In genomic region chr19:18104793-18105131, GRCh38 we compare ENCODE assay signal across 8 cellular contexts. TPM values are rescaled to one million over a fixed set of nuclear protein-coding genes. Genes with fewer than 3 reads are reported as not detected.
A peak's percentile ranks its signal among the peaks of the same experiment; 100 is the strongest.
DNase-seq lines count a peak whose midpoint lies in the region; ATAC-seq and TF ChIP-seq lines count a peak whose summit lies in the region.

No MANE protein-coding gene starts in this region.

- no peaks in the 10 kb centered on the region for H3K79me2 ChIP-seq in HCT116 (ENCODE audit: insufficient read depth, low read length)

- H3K27ac Mint-ChIP-seq in WTC11 (peak overlapping the region; percentile 78; the same call in 1 of the 2 replicates), glutamatergic neuron (ENCODE audit: unreplicated experiment) (peak overlapping the region; percentile 64)

- RAD21 ChIA-PET in HCT116 (lab: Charles Lee; ENCODE audit: low non-redundant PET in 1 of 2, low total read pairs in 2 of 2, uncharacterized antibody in 2 of 2, unreplicated experiment in 2 of 2) = no interaction called here

- H3K9me2 ChIP-seq in HCT116 (ENCODE audit: insufficient read depth) = no peaks in the 10 kb centered on the region

- TF ChIP-seq POLR2A in HCT116 (IDR thresholded peaks at IDR 0.05; ENCODE audit: borderline replicate concordance, extremely low read depth, insufficient read depth, insufficient read length) = no peak

- intact Hi-C loops in HCT116 (cut with micrococcal nuclease) = no loop called here

- H3K27ac ChIP-seq in HCT116 (ENCODE audit: low read depth, low read length) (no peak overlapping the region; the same call in 1 of the 2 replicates), skin epidermis (peak overlapping the region in 16 of 21 experiments; percentile 19 to 76 (median 68))

- H3K4me3 ChIP-seq in HCT116 (replicated peaks in 1 of 2; ENCODE audit: low read depth in 1 of 2, low read length in 2 of 2) = peak overlapping the region; percentile 30 to 49
- H3K4me3 ChIP-seq in skin epidermis = peak overlapping the region; percentile 11 to 37 (median 27)

- POLR2A ChIA-PET in HCT116 (lab: Charles Lee) (no interaction called here), WTC11 (lab: Charles Lee) (interaction anchor here (1.0 to 1.1 kb wide), 2 partner anchors 8 to 177 kb away, joined by 4 to 5 read pairs; partner anchors contain the start of gene JUND)

- no TSS peak for BruUV-seq in HCT116 (replicated peaks; lab: Mats Ljungman, UMichigan)

- H3K9me3 Mint-ChIP-seq in WTC11 (no peaks in the 10 kb centered on the region), glutamatergic neuron (ENCODE audit: unreplicated experiment) (peaks cover 7% of the 10 kb centered on the region)

- TF ChIP-seq CTCF in HCT116 (IDR thresholded peaks at IDR 0.05 in 2 of 3, conservative IDR thresholded peaks at IDR 0.05 in 1 of 3; ENCODE audit: borderline replicate concordance in 1 of 3, insufficient read depth in 1 of 3, low read depth in 2 of 3, low read length in 2 of 3) (no peak), WTC11 (IDR thresholded peaks at IDR 0.05) (no peak), glutamatergic neuron (IDR thresholded peaks at IDR 0.05; ENCODE audit: partially characterized antibody, unreplicated experiment) (no peak)

- H3K27me3 ChIP-seq in HCT116 (ENCODE audit: insufficient read depth, low read length) = no peaks in the 10 kb centered on the region

- TF ChIP-seq RAD21 in HCT116 (IDR thresholded peaks at IDR 0.05; ENCODE audit: low read depth) = no peak

- ATAC-seq in HCT116 (no peak), WTC11 (no peak; the same call in 1 of the 2 replicates), HG02852 (IDR thresholded peaks at IDR 0.05; ENCODE audit: unreplicated experiment) (no peak), HG03457 (IDR thresholded peaks at IDR 0.05; ENCODE audit: unreplicated experiment) (no peak), GM18520 (IDR thresholded peaks at IDR 0.05; ENCODE audit: unreplicated experiment) (no peak)

- peaks cover 27% of the 10 kb centered on the region for H3K27me3 Mint-ChIP-seq in WTC11 (ENCODE audit: low read depth)
- H3K27me3 Mint-ChIP-seq in glutamatergic neuron (ENCODE audit: unreplicated experiment) = peaks cover 5% of the 10 kb centered on the region

- H3K4me1 ChIP-seq in HCT116 (ENCODE audit: control insufficient read depth in 1 of 2, insufficient read depth in 2 of 2, low read length in 2 of 2) = peaks cover 13 to 22% of the 10 kb centered on the region in 2 experiments

- no peaks in the 10 kb centered on the region for H3K9me3 ChIP-seq in HCT116 (ENCODE audit: control insufficient read depth in 1 of 2, insufficient read depth in 1 of 2, low read depth in 1 of 2, low read length in 2 of 2)

- no peaks in the 10 kb centered on the region for H4K20me1 ChIP-seq in HCT116 (ENCODE audit: insufficient read depth)

- H3K4me2 ChIP-seq in HCT116 (ENCODE audit: low read length) = peak overlapping the region; percentile 74

- H3K36me3 ChIP-seq in HCT116 (ENCODE audit: control insufficient read depth in 1 of 2, insufficient read depth in 2 of 2, low read length in 2 of 2) = no peaks in the 10 kb centered on the region

- H3K4me1 Mint-ChIP-seq in WTC11 (peaks cover 25% of the 10 kb centered on the region), glutamatergic neuron (ENCODE audit: low read depth, unreplicated experiment) (peaks cover 7% of the 10 kb centered on the region)

- CTCF ChIA-PET in HCT116 (lab: Charles Lee) = no interaction called here
- CTCF ChIA-PET in WTC11 (lab: Charles Lee) = interaction anchor here (0.9 to 1.4 kb wide), 5 partner anchors 9 to 172 kb away, joined by 3 to 29 read pairs (median 3); partner anchors contain the start of gene CCDC124

- H3K36me3 Mint-ChIP-seq in WTC11 (no peaks in the 10 kb centered on the region), glutamatergic neuron (ENCODE audit: unreplicated experiment) (no peaks in the 10 kb centered on the region)

- no peak for DNase-seq in HCT116 (ENCODE audit: low read depth, low spot score)
- no peak for DNase-seq in WTC11 (ENCODE audit: low spot score)
- DNase-seq in glutamatergic neuron = no peak
- no peak for DNase-seq in DMS153 (lab: John Stamatoyannopoulos, UW)

- no peak overlapping the region for H2AFZ ChIP-seq in HCT116 (ENCODE audit: low read depth, low read length, poor library complexity, severe bottlenecking)

- H3K9ac ChIP-seq in HCT116 (ENCODE audit: low read length) = peak overlapping the region; percentile 35; the same call in 1 of the 2 replicates

- H3K4me3 Mint-ChIP-seq in WTC11 (peak overlapping the region; percentile 69), glutamatergic neuron (ENCODE audit: unreplicated experiment) (peak overlapping the region; percentile 65)

TF ChIP-seq in HCT116, 20 proteins besides CTCF, POLR2A, EP300 and RAD21 (continues in another document):
- TF ChIP-seq ZFX (IDR thresholded peaks at IDR 0.05) = no peak
- no peak for TF ChIP-seq SRF (IDR thresholded peaks at IDR 0.05; ENCODE audit: low read depth)
- no peak for TF ChIP-seq YY1 (IDR thresholded peaks at IDR 0.05; ENCODE audit: extremely low read depth, insufficient replicate concordance, low read depth, low read length)
- no peak for TF ChIP-seq ZBTB33 (IDR thresholded peaks at IDR 0.05; ENCODE audit: extremely low read depth, insufficient replicate concordance, low read length)
- TF ChIP-seq ATF3 (IDR thresholded peaks at IDR 0.05) = no peak
- no peak for TF ChIP-seq JUND (IDR thresholded peaks at IDR 0.05)
- no peak for TF ChIP-seq CBX3 (IDR thresholded peaks at IDR 0.05; ENCODE audit: low read depth)
- TF ChIP-seq MAX (IDR thresholded peaks at IDR 0.05) = no peak
- TF ChIP-seq SIN3A (IDR thresholded peaks at IDR 0.05; ENCODE audit: low read depth) = no peak

TF ChIP-seq in WTC11, 78 proteins besides CTCF, POLR2A, EP300 and RAD21:
- TF ChIP-seq ETV6 (CRISPR knock-in tag; IDR thresholded peaks at IDR 0.05) (no peak), IRF1 (CRISPR knock-in tag; IDR thresholded peaks at IDR 0.05) (no peak), ZNF232 (CRISPR knock-in tag; IDR thresholded peaks at IDR 0.05) (no peak), FOXP4 (CRISPR knock-in tag; IDR thresholded peaks at IDR 0.05) (no peak), E2F1 (CRISPR knock-in tag; IDR thresholded peaks at IDR 0.05) (no peak)

RNA-seq across cellular contexts. Expression of gene MAST3, which starts 7.2 kb away (rescaled TPM):
- total RNA-seq in HCT116 (2021; ENCODE audit: unreplicated experiment) = 14.2 TPM
- 7.0 and 7.2 TPM in 2 replicates for polyA plus RNA-seq in HCT116 (2012)
- 10.8 to 11.5 TPM (median 11.2 TPM) in 3 replicates for total RNA-seq in WTC11 (2021)
- 16.6 TPM for total RNA-seq in glutamatergic neuron (ENCODE audit: unreplicated experiment)

RNA-seq across cellular contexts. Expression of gene IL12RB1, which starts 18.0 kb away (rescaled TPM):
- total RNA-seq in HCT116 (2021; ENCODE audit: unreplicated experiment) (not detected), WTC11 (2021) (not detected in 3 replicates), glutamatergic neuron (ENCODE audit: unreplicated experiment) (not detected)
- polyA plus RNA-seq in HCT116 (2012) = not detected in 2 replicates

RNA-seq across cellular contexts. Expression of gene PIK3R2, which starts 48.2 kb away (rescaled TPM):
- total RNA-seq in HCT116 (2021; ENCODE audit: unreplicated experiment) (53.4 TPM), WTC11 (2021) (51.9 to 56.9 TPM (median 53.8 TPM) in 3 replicates), glutamatergic neuron (ENCODE audit: unreplicated experiment) (36.4 TPM)
- polyA plus RNA-seq in HCT116 (2012) = 21.2 and 32.2 TPM in 2 replicates
